ENCODE assay signal across 20 cellular contexts in genomic region chr2:57333221-57333620, GRCh38.
"Had no signal": no experiment of that assay in that cellular context is flagged by ENCODE, and none has a peak within 500 bp of the region (broad histone marks: within the 10 kb centered on the region; RNA-seq: fewer than 3 reads in every experiment).

No MANE protein-coding gene starts in this region.

- H3K4me1 Mint-ChIP-seq: activated T-helper 17 cell treated with anti-CD3 and anti-CD28 coated beads, Interleukin-2, amount 50 U/mL, for 72 hours; central memory CD8-positive, alpha-beta T cell; immature natural killer cell; nephron; WTC11 had no signal

- H3K36me3 Mint-ChIP-seq: activated naive CD8-positive, alpha-beta T cell; immature natural killer cell; WTC11 had no signal

- H3K9me3 Mint-ChIP-seq: nephron had no signal

- H3K4me3 Mint-ChIP-seq: activated naive CD8-positive, alpha-beta T cell; activated T-cell treated with anti-CD3 and anti-CD28 coated beads, Interleukin-2, amount 50 U/mL, for 24 hours; activated T-helper 17 cell treated with anti-CD3 and anti-CD28 coated beads, Interleukin-2, amount 50 U/mL, for 72 hours; central memory CD8-positive, alpha-beta T cell; immature natural killer cell; nephron; WTC11 had no signal

- H3K79me2 ChIP-seq: hepatocyte had no signal

- H3K4me1 ChIP-seq: adrenal gland, pancreas, psoas muscle, upper lobe of left lung had no signal

- H3K27me3 ChIP-seq: adrenal gland, hepatocyte, pancreas, upper lobe of left lung had no signal

- H3K27ac ChIP-seq: adrenal gland, hepatocyte, pancreas, psoas muscle, upper lobe of left lung had no signal

- H3K36me3 ChIP-seq: adrenal gland, pancreas, upper lobe of left lung had no signal

- H2AFZ ChIP-seq: hepatocyte had no signal

- H3K4me3 ChIP-seq: adrenal gland, hepatocyte, pancreas, psoas muscle, upper lobe of left lung had no signal

- H3K27me3 Mint-ChIP-seq: activated naive CD8-positive, alpha-beta T cell; activated T-cell treated with anti-CD3 and anti-CD28 coated beads, Interleukin-2, amount 50 U/mL, for 24 hours; activated T-helper 17 cell treated with anti-CD3 and anti-CD28 coated beads, Interleukin-2, amount 50 U/mL, for 72 hours; central memory CD8-positive, alpha-beta T cell had no signal

- DNase-seq: activated T-cell treated with anti-CD3 and anti-CD28 coated beads, Interleukin-2, amount 50 U/mL, for 24 hours; adrenal gland; effector memory CD4-positive, alpha-beta T cell; glutamatergic neuron; immature natural killer cell; left ventricle myocardium superior; pancreas; psoas muscle; right cardiac atrium; stimulated activated CD4-positive, alpha-beta T cell treated with anti-CD3 and anti-CD28 coated beads, Interleukin-12 subunit alpha, Interleukin-12 subunit beta, amount 100 ng/mL, for 4 hours; stimulated activated CD4-positive, alpha-beta T cell treated with anti-CD3 and anti-CD28 coated beads, Interleukin-4, amount 100 ng/mL, for 4 hours; stimulated activated naive CD8-positive, alpha-beta T cell treated with anti-CD3 and anti-CD28 coated beads, Interleukin-15, Interleukin-2, amounts not matched to agents 100 U/mL and 50 U/mL, for 24 hours; T-helper 9 cell; upper lobe of left lung had no signal

- H3K27ac Mint-ChIP-seq: activated naive CD8-positive, alpha-beta T cell; activated T-cell treated with anti-CD3 and anti-CD28 coated beads, Interleukin-2, amount 50 U/mL, for 24 hours; activated T-helper 17 cell treated with anti-CD3 and anti-CD28 coated beads, Interleukin-2, amount 50 U/mL, for 72 hours; immature natural killer cell; nephron; WTC11 had no signal

- H3K9me3 ChIP-seq: adrenal gland, pancreas, psoas muscle, upper lobe of left lung had no signal

- H3K4me2 ChIP-seq: hepatocyte had no signal
